In the genomic region with DNA sequence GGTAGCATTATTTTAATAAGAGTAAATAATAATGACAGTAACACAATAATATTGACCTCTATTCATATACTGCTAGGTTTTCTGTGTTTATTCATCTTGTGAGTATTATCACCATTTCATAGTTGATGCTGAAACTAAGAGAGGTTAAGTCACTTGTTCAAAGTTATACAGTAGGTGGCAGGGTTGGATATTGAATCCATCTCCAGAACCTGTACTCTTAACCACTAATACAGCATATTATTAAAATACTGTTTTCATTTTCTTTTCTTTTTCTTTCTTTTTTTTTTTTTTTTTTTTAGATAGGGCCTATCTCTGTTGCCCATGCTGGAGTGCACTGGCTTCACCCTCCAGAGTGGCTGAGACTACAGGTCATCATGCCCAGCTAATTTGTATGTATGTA, we compare ENCODE assay signal across 11 cellular contexts. TPM values are rescaled to one million over a fixed set of nuclear protein-coding genes. Genes with fewer than 3 reads are reported as not detected.
A peak's percentile ranks its signal among the peaks of the same experiment; 100 is the strongest.
DNase-seq lines count a peak whose midpoint lies in the region; ATAC-seq and TF ChIP-seq lines count a peak whose summit lies in the region.
"Had no signal": no experiment of that assay in that cellular context is flagged by ENCODE, and none has a peak within 500 bp of the region (broad histone marks: within the 10 kb centered on the region; RNA-seq: fewer than 3 reads in every experiment).

No MANE protein-coding gene starts in this region.

- TF ChIP-seq CTCF in GM20000 (IDR thresholded peaks at IDR 0.05; ENCODE audit: extremely low read depth, missing control alignments) (no peak), fibroblast of the aortic adventitia (IDR thresholded peaks at IDR 0.05; ENCODE audit: insufficient read depth, low read length) (peak; percentile 33), WTC11 (IDR thresholded peaks at IDR 0.05) (no peak), WERI-Rb-1 (IDR thresholded peaks at IDR 0.05; ENCODE audit: low read depth, low read length) (no peak)

- intact Hi-C loops in left colon (cut with DNase I, micrococcal nuclease), result loop anchor here in 1 of 2 donors (10.0 kb wide), 1 partner anchor 111 kb away; no protein-coding TSS in a partner anchor

- H3K4me1 Mint-ChIP-seq in WTC11, result peaks cover 14% of the 10 kb centered on the region
- H3K4me1 Mint-ChIP-seq: activated naive CD8-positive, alpha-beta T cell treated with anti-CD3 and anti-CD28 coated beads for 36 hours; mesothelial cell of epicardium had no signal

- H3K27ac ChIP-seq in WERI-Rb-1, result no peak overlapping the region
- H3K27ac ChIP-seq: SJSA1 had no signal

- POLR2A ChIA-PET in WTC11 (lab: Charles Lee), result no interaction called here

- no peak overlapping the region for H3K27ac Mint-ChIP-seq in WTC11
- H3K27ac Mint-ChIP-seq: activated naive CD8-positive, alpha-beta T cell treated with anti-CD3 and anti-CD28 coated beads for 36 hours; mesothelial cell of epicardium had no signal

- H3K4me3 ChIP-seq in fibroblast of the aortic adventitia (ENCODE audit: low read depth, low read length), result no peak overlapping the region
- no peak overlapping the region for H3K4me3 ChIP-seq in WERI-Rb-1 (ENCODE audit: low read depth, low read length)
- H3K4me3 ChIP-seq: SJSA1 had no signal

- no peaks in the 10 kb centered on the region for H3K36me3 Mint-ChIP-seq in WTC11
- H3K36me3 Mint-ChIP-seq: activated naive CD8-positive, alpha-beta T cell treated with anti-CD3 and anti-CD28 coated beads for 36 hours; mesothelial cell of epicardium had no signal

- H3K27me3 ChIP-seq in WERI-Rb-1 (ENCODE audit: insufficient read depth, low read depth, severe bottlenecking), result no peaks in the 10 kb centered on the region
- H3K27me3 ChIP-seq: SJSA1 had no signal

- CTCF ChIA-PET in WTC11 (lab: Charles Lee), result interaction anchor here (1.5 to 1.9 kb wide), 2 partner anchors 84 to 112 kb away, joined by 3 to 6 read pairs; no protein-coding TSS in a partner anchor

- DNase-seq in AML-193 (lab: John Stamatoyannopoulos, UW) (peak; percentile 56 to 66), GM20000 (ENCODE audit: low spot score) (peak; percentile 34), RKO (ENCODE audit: low spot score) (peak; percentile 39), fibroblast of the aortic adventitia (ENCODE audit: low read depth) (peak; percentile 80), WTC11 (ENCODE audit: low spot score) (no peak), left colon (no peak), WERI-Rb-1 (no peak)
- DNase-seq: activated naive CD8-positive, alpha-beta T cell treated with anti-CD3 and anti-CD28 coated beads for 36 hours had no signal

- no peaks in the 10 kb centered on the region for H3K9me3 ChIP-seq in WERI-Rb-1 (ENCODE audit: severe bottlenecking)
- H3K9me3 ChIP-seq: SJSA1 had no signal

- no peaks in the 10 kb centered on the region for H3K27me3 Mint-ChIP-seq in WTC11 (ENCODE audit: low read depth)

- H3K36me3 ChIP-seq in WERI-Rb-1, result no peaks in the 10 kb centered on the region
- H3K36me3 ChIP-seq: SJSA1 had no signal

- no peaks in the 10 kb centered on the region for H3K9me3 Mint-ChIP-seq in WTC11
- H3K9me3 Mint-ChIP-seq: activated naive CD8-positive, alpha-beta T cell treated with anti-CD3 and anti-CD28 coated beads for 36 hours; mesothelial cell of epicardium had no signal

- ATAC-seq in GM18520 (IDR thresholded peaks at IDR 0.05; ENCODE audit: unreplicated experiment) (no peak), WTC11 (no peak), left colon (no peak)

- H3K4me3 Mint-ChIP-seq in WTC11, result no peak overlapping the region
- H3K4me3 Mint-ChIP-seq: activated naive CD8-positive, alpha-beta T cell treated with anti-CD3 and anti-CD28 coated beads for 36 hours; mesothelial cell of epicardium had no signal

TF ChIP-seq in WTC11, 78 proteins besides CTCF, POLR2A, EP300 and RAD21:
- TF ChIP-seq SP1 (CRISPR knock-in tag; conservative IDR thresholded peaks at IDR 0.05), result no peak
- no peak for TF ChIP-seq OVOL2 (CRISPR knock-in tag; IDR thresholded peaks at IDR 0.05; ENCODE audit: borderline replicate concordance)
- TF ChIP-seq NR1H2 (CRISPR knock-in tag; IDR thresholded peaks at IDR 0.05), result no peak
- TF ChIP-seq GTF2I (CRISPR knock-in tag; conservative IDR thresholded peaks at IDR 0.05), result no peak
- no peak for TF ChIP-seq RORB (CRISPR knock-in tag; IDR thresholded peaks at IDR 0.05)
- TF ChIP-seq ZNF219 (CRISPR knock-in tag; IDR thresholded peaks at IDR 0.05; ENCODE audit: borderline replicate concordance), result no peak
- no peak for TF ChIP-seq ZNF232 (CRISPR knock-in tag; IDR thresholded peaks at IDR 0.05)
- TF ChIP-seq, protein P1, sequence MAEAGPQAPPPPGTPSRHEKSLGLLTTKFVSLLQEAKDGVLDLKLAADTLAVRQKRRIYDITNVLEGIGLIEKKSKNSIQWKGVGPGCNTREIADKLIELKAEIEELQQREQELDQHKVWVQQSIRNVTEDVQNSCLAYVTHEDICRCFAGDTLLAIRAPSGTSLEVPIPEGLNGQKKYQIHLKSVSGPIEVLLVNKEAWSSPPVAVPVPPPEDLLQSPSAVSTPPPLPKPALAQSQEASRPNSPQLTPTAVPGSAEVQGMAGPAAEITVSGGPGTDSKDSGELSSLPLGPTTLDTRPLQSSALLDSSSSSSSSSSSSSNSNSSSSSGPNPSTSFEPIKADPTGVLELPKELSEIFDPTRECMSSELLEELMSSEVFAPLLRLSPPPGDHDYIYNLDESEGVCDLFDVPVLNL (CRISPR knock-in tag; IDR thresholded peaks at IDR 0.05; ENCODE audit: borderline replicate concordance, low read depth), result no peak
- TF ChIP-seq NR2C2 (CRISPR knock-in tag; IDR thresholded peaks at IDR 0.05), result no peak
- TF ChIP-seq, protein P2, sequence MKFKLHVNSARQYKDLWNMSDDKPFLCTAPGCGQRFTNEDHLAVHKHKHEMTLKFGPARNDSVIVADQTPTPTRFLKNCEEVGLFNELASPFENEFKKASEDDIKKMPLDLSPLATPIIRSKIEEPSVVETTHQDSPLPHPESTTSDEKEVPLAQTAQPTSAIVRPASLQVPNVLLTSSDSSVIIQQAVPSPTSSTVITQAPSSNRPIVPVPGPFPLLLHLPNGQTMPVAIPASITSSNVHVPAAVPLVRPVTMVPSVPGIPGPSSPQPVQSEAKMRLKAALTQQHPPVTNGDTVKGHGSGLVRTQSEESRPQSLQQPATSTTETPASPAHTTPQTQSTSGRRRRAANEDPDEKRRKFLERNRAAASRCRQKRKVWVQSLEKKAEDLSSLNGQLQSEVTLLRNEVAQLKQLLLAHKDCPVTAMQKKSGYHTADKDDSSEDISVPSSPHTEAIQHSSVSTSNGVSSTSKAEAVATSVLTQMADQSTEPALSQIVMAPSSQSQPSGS (CRISPR knock-in tag; IDR thresholded peaks at IDR 0.05; ENCODE audit: borderline replicate concordance, low read depth), result no peak
- TF ChIP-seq, protein P3, sequence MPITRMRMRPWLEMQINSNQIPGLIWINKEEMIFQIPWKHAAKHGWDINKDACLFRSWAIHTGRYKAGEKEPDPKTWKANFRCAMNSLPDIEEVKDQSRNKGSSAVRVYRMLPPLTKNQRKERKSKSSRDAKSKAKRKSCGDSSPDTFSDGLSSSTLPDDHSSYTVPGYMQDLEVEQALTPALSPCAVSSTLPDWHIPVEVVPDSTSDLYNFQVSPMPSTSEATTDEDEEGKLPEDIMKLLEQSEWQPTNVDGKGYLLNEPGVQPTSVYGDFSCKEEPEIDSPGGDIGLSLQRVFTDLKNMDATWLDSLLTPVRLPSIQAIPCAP (CRISPR knock-in tag; IDR thresholded peaks at IDR 0.05), result no peak
- TF ChIP-seq, protein P4, sequence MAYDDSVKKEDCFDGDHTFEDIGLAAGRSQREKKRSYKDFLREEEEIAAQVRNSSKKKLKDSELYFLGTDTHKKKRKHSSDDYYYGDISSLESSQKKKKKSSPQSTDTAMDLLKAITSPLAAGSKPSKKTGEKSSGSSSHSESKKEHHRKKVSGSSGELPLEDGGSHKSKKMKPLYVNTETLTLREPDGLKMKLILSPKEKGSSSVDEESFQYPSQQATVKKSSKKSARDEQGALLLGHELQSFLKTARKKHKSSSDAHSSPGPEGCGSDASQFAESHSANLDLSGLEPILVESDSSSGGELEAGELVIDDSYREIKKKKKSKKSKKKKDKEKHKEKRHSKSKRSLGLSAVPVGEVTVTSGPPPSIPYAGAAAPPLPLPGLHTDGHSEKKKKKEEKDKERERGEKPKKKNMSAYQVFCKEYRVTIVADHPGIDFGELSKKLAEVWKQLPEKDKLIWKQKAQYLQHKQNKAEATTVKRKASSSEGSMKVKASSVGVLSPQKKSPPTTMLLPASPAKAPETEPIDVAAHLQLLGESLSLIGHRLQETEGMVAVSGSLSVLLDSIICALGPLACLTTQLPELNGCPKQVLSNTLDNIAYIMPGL (CRISPR knock-in tag; IDR thresholded peaks at IDR 0.05), result no peak
- TF ChIP-seq HMGA2 (CRISPR knock-in tag; IDR thresholded peaks at IDR 0.05), result no peak
- TF ChIP-seq FOXK1 (CRISPR knock-in tag; IDR thresholded peaks at IDR 0.05), result no peak
- TF ChIP-seq, protein P5, sequence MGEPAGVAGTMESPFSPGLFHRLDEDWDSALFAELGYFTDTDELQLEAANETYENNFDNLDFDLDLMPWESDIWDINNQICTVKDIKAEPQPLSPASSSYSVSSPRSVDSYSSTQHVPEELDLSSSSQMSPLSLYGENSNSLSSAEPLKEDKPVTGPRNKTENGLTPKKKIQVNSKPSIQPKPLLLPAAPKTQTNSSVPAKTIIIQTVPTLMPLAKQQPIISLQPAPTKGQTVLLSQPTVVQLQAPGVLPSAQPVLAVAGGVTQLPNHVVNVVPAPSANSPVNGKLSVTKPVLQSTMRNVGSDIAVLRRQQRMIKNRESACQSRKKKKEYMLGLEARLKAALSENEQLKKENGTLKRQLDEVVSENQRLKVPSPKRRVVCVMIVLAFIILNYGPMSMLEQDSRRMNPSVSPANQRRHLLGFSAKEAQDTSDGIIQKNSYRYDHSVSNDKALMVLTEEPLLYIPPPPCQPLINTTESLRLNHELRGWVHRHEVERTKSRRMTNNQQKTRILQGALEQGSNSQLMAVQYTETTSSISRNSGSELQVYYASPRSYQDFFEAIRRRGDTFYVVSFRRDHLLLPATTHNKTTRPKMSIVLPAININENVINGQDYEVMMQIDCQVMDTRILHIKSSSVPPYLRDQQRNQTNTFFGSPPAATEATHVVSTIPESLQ (CRISPR knock-in tag; IDR thresholded peaks at IDR 0.05), result no peak

RNA-seq across cellular contexts. Expression of a gene that starts 7.1 kb away (rescaled TPM):
- total RNA-seq in fibroblast of the aortic adventitia (ENCODE audit: low replicate concordance) (42.8 and 52.2 TPM in 2 replicates), WTC11 (2021) (44.6 to 49.0 TPM (median 44.9 TPM) in 3 replicates), left colon (10 to 100 TPM; 32.6 TPM)

Comparison
In these comparisons a context has a peak if more than half of its experiments do, and no peak if none do; other contexts are left out.
1. DNase-seq: peak in AML-193 (2 of 2), GM20000 (single experiment), RKO (single experiment) and fibroblast of the aortic adventitia (single experiment); none in WTC11 (single experiment), left colon (0 of 2) and WERI-Rb-1 (single experiment).